Comparison of ENCODE assay signal across 2 cellular contexts in genomic region chr10:119807960-119808697, GRCh38.
A peak's percentile ranks its signal among the peaks of the same experiment; 100 is the strongest.
TF ChIP-seq lines count a peak whose summit lies in the region.

No MANE protein-coding gene starts in this region.

TF ChIP-seq in IMR-90, 13 proteins besides CTCF, POLR2A, EP300 and RAD21 (continued from another document):
- TF ChIP-seq MXI1 (IDR thresholded peaks at IDR 0.05; ENCODE audit: borderline replicate concordance, low read depth, low read length) (no peak), FOS (IDR thresholded peaks at IDR 0.05; ENCODE audit: low read depth, low read length) (no peak), CEBPB (IDR thresholded peaks at IDR 0.05; ENCODE audit: low read depth, low read length) (peak; percentile 75), CHD1 (IDR thresholded peaks at IDR 0.05; ENCODE audit: low read depth, low read length) (no peak), USF2 (IDR thresholded peaks at IDR 0.05; ENCODE audit: low read depth, low read length) (no peak), BHLHE40 (IDR thresholded peaks at IDR 0.05; ENCODE audit: low read depth, low read length) (no peak), ELK1 (IDR thresholded peaks at IDR 0.05; ENCODE audit: borderline replicate concordance, low read depth, low read length) (no peak), RFX5 (IDR thresholded peaks at IDR 0.05; ENCODE audit: low read depth, low read length) (no peak), MAZ (IDR thresholded peaks at IDR 0.05; ENCODE audit: borderline replicate concordance, low read depth, low read length) (peak; percentile 58; the same call in 1 of the 2 replicates)

TF ChIP-seq in GM23338, 12 proteins besides CTCF, POLR2A, EP300 and RAD21:
- no peak for TF ChIP-seq REST (IDR thresholded peaks at IDR 0.05; ENCODE audit: unreplicated experiment)
